ENCODE assay signal across 27 cellular contexts in the genomic region with DNA sequence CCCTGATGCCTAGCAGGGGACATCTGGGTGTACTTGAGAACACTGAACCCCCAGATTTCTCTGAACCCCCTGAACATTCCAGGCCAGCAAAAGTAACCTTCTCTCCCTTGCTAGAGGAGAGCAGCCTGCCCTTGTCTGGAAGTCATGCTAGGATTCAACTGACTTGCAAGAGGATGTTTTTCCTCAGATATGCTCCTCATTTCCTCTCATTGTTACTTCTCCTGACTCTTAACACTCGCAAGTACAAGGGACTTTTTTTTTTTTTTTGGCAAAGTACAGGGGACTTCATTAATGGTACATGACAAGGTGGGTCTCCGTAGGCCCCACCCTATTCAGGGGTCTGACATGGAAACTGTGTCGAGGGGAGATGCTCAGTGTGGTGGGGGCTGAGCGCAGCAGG. TPM values are rescaled to one million over a fixed set of nuclear protein-coding genes. Genes with fewer than 3 reads are reported as not detected.
DNase-seq lines count a peak whose midpoint lies in the region; ATAC-seq, FAIRE-seq and TF ChIP-seq lines count a peak whose summit lies in the region.
"Had no signal": no experiment of that assay in that cellular context is flagged by ENCODE, and none has a peak within 500 bp of the region (broad histone marks: within the 10 kb centered on the region; RNA-seq: fewer than 3 reads in every experiment).

No MANE protein-coding gene starts in this region.

- WGBS in right cardiac atrium: 82% methylated on average over 4 of the region's 4 CpGs
- WGBS in psoas muscle, 3 donors: 78 to 83% (median 83%) methylated on average over 4 of the region's 4 CpGs

- FAIRE-seq in GM12892 (lab: Jason Lieb, UNC): no peak
- FAIRE-seq: A549, D721Med had no signal

- DNase-seq in right cardiac atrium (peak in 1 of 3 donors; percentile 26), left cardiac atrium (no peak), left lung (no peak), psoas muscle (no peak), GM12892 (ENCODE audit: insufficient read length) (no peak)
- DNase-seq: AML-193; CD4-positive, alpha-beta T cell; GOT3; HFFc6; Karpas-422; NCI-H1092; NCI-H1417 treated with DMSO at 0.1 percent for 48 hours; NCI-H1694 treated with DMSO at 0.1 percent for 48 hours; NCI-H2081; NCI-H2227 treated with DMSO at 0.1 percent for 48 hours; NCI-H526 treated with DMSO at 0.1 percent for 48 hours; RPMI8226; SHP77 treated with DMSO at 0.1 percent for 48 hours had no signal

- TF ChIP-seq CTCF in left lung (IDR thresholded peaks at IDR 0.05): no peak
- no peak for TF ChIP-seq CTCF in psoas muscle (IDR thresholded peaks at IDR 0.05)

- no peak for TF ChIP-seq POLR2A in GM12892 (IDR thresholded peaks at IDR 0.05; ENCODE audit: low read depth, low read length)

- H3K4me1 ChIP-seq in right cardiac atrium (ENCODE audit: control insufficient read depth, insufficient read depth, low read length) (peaks cover 7% of the 10 kb centered on the region), left lung (no peaks in the 10 kb centered on the region), psoas muscle (no peaks in the 10 kb centered on the region)
- H3K4me1 ChIP-seq: A549, HAP-1 had no signal

- H3K4me3 ChIP-seq in right cardiac atrium (ENCODE audit: low read length): no peak overlapping the region
- H3K4me3 ChIP-seq in left lung: no peak overlapping the region
- no peak overlapping the region for H3K4me3 ChIP-seq in psoas muscle
- H3K4me3 ChIP-seq: A549; BLaER1 treated with 17β-estradiol and CSF1 and Interleukin-3, amounts not matched to agents 10 nM and 100 nM; HAP-1 had no signal

- no peaks in the 10 kb centered on the region for H3K9me3 ChIP-seq in right cardiac atrium (ENCODE audit: control insufficient read depth, low read length)
- no peaks in the 10 kb centered on the region for H3K9me3 ChIP-seq in left lung
- H3K9me3 ChIP-seq in psoas muscle: no peaks in the 10 kb centered on the region
- H3K9me3 ChIP-seq: A549, HAP-1 had no signal

- H3K27me3 ChIP-seq in right cardiac atrium (ENCODE audit: control insufficient read depth, insufficient read depth) (no peaks in the 10 kb centered on the region), left lung (no peaks in the 10 kb centered on the region), psoas muscle (ENCODE audit: insufficient read depth in 3 of 3, low read length in 2 of 3) (no peaks in the 10 kb centered on the region)
- H3K27me3 ChIP-seq: BLaER1 treated with 17β-estradiol and CSF1 and Interleukin-3, amounts not matched to agents 10 nM and 100 nM had no signal

- intact Hi-C loops in right cardiac atrium (cut with DNase I) (no loop called here), left cardiac atrium (cut with DNase I) (no loop called here), left lung (cut with DNase I) (no loop called here), psoas muscle (cut with DNase I) (no loop called here)

- H3K36me3 ChIP-seq in left lung (no peaks in the 10 kb centered on the region), psoas muscle (ENCODE audit: insufficient read depth in 1 of 2, low read depth in 1 of 2) (no peaks in the 10 kb centered on the region)
- H3K36me3 ChIP-seq: BLaER1 treated with 17β-estradiol and CSF1 and Interleukin-3, amounts not matched to agents 10 nM and 100 nM; HAP-1 had no signal

- ATAC-seq in right cardiac atrium: peak; percentile 22 to 49
- no peak for ATAC-seq in left cardiac atrium
- no peak for ATAC-seq in left lung
- no peak for ATAC-seq in psoas muscle
- no peak for ATAC-seq in GM21447 (IDR thresholded peaks at IDR 0.05; ENCODE audit: unreplicated experiment)
- no peak for ATAC-seq in GM18870 (IDR thresholded peaks at IDR 0.05; ENCODE audit: unreplicated experiment)
- ATAC-seq: A549 had no signal

- peak overlapping the region; percentile 67 for H3K27ac ChIP-seq in right cardiac atrium (ENCODE audit: low read length)
- H3K27ac ChIP-seq in left lung: peak overlapping the region; percentile 2 to 13
- H3K27ac ChIP-seq in psoas muscle: peak overlapping the region; percentile 65
- H3K27ac ChIP-seq: A549; BLaER1 treated with 17β-estradiol and CSF1 and Interleukin-3, amounts not matched to agents 10 nM and 100 nM; HL-60 had no signal

RNA-seq across cellular contexts. Expression of a gene that starts 6.3 kb away (rescaled TPM):
- total RNA-seq in right cardiac atrium (1 to 10 TPM; 1.3 to 3.2 (median 2.1) TPM), left cardiac atrium (under 1 TPM; 0.21 TPM), left lung (under 1 TPM in 1 of 2 donors, not detected in 1; 0.23 TPM), psoas muscle (1 to 10 TPM in 1 of 4 donors, under 1 TPM in 1, not detected in 2; 0.21 to 1.2 TPM)
- polyA plus RNA-seq in right cardiac atrium (2.0 TPM), psoas muscle (under 1 TPM in 2 of 3 donors, not detected in 1; 0.04 to 0.08 TPM)
- polyA plus RNA-seq in GM12892 (2012; ENCODE audit: missing spikeins): not detected
- total RNA-seq: CD4-positive, alpha-beta T cell; Daoy; NCI-H460 had no signal
- polyA plus RNA-seq: A549 had no signal

RNA-seq across cellular contexts. Expression of a gene that starts 36.5 kb away (rescaled TPM):
- 10 to 100 TPM; 29.3 to 40.2 (median 31.8) TPM for total RNA-seq in right cardiac atrium
- polyA plus RNA-seq in right cardiac atrium: 22.2 TPM
- total RNA-seq in left cardiac atrium: 10 to 100 TPM; 28.8 to 34.3 TPM
- total RNA-seq in left lung: 10 to 100 TPM; 56.1 to 58.0 TPM
- 10 to 100 TPM; 15.7 to 24.0 (median 20.0) TPM for total RNA-seq in psoas muscle
- 10 to 100 TPM; 10.1 to 14.2 (median 14.2) TPM for polyA plus RNA-seq in psoas muscle
- 15.1 TPM for polyA plus RNA-seq in GM12892 (2012; ENCODE audit: missing spikeins)

Comparison
In these comparisons a context has a peak if more than half of its experiments do, and no peak if none do; other contexts are left out.
1. ATAC-seq: peak in right cardiac atrium (2 of 2); none in left cardiac atrium (0 of 2), left lung (single experiment), psoas muscle (0 of 4), GM21447 (single experiment) and GM18870 (single experiment).
2. H3K27ac ChIP-seq: peak in every context shown above with its lines; median percentile 67 in right cardiac atrium; 65 in psoas muscle; 8 in left lung.